9 cellular contexts compared by ENCODE assay signal in the genomic region with DNA sequence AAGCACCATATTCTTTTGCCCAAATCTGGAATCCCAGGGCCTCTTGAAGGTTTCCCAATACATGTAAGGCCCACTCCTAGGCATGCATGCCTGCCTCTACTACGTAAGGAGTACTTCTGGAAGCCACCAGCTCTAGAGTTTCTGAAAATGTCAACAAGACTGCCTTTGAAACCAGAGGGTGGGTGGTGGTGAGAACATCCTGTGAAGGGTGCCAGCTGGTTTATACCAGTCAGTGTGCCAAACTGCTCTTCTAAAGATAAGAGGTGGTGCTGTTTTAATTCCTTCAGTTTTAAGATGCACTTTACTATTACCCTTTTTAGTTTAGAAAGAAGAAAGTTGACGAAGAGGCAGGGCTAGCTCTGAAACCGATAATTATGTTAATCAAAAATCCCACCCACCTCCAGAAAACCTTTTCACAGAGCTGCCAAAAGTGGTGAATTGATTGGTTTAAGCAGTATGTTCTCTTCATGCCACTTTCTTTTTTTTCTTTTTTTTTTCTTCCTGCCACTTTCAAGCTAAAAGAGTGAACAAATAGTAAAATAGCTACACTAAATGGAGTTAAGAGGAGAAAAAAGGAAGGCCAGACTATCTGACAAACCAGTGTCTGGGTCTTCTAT. TPM values are rescaled to one million over a fixed set of nuclear protein-coding genes. Genes with fewer than 3 reads are reported as not detected.
DNase-seq lines count a peak whose midpoint lies in the region; ATAC-seq, FAIRE-seq and TF ChIP-seq lines count a peak whose summit lies in the region.
"Had no signal": no experiment of that assay in that cellular context is flagged by ENCODE, and none has a peak within 500 bp of the region (broad histone marks: within the 10 kb centered on the region; RNA-seq: fewer than 3 reads in every experiment).

No MANE protein-coding gene starts in this region.

- H3K4me3 ChIP-seq in GM23338: no peak overlapping the region

- no peaks in the 10 kb centered on the region for H3K79me2 ChIP-seq in GM23338 (replicated peaks; ENCODE audit: insufficient read depth)

- H3K4me2 ChIP-seq in GM23338: no peak overlapping the region

- H2AFZ ChIP-seq in GM23338: no peak overlapping the region

- peak; percentile 59 for DNase-seq in activated CD4-positive, alpha-beta T cell treated with anti-CD3 and anti-CD28 coated beads for 48 hours
- DNase-seq in stimulated activated CD8-positive, alpha-beta memory T cell treated with anti-CD3 and anti-CD28 coated beads, Interleukin-4, amount 100 ng/mL, for 48 hours: peak; percentile 43
- no peak for DNase-seq in GM19240 (ENCODE audit: insufficient read length, low spot score)
- DNase-seq in D721Med (ENCODE audit: insufficient read length, low spot score): no peak
- no peak for DNase-seq in GM23338 (ENCODE audit: low spot score)
- DNase-seq in CD14-positive monocyte (ENCODE audit: low spot score): no peak
- DNase-seq: stimulated activated naive B cell treated with anti-CD40 and anti-IgM and Interleukin-4, amounts not matched to agents 10 μg/mL and 1 μg/mL and 100 μg/mL, for 72 hours had no signal

- H4K20me1 ChIP-seq in GM23338 (replicated peaks; ENCODE audit: insufficient read depth): no peaks in the 10 kb centered on the region

- peak; percentile 68 for ATAC-seq in GM21737 (IDR thresholded peaks at IDR 0.05; ENCODE audit: unreplicated experiment)
- peak; percentile 23 for ATAC-seq in esophagus mucosa
- no peak for ATAC-seq in GM23338

- H3K27ac ChIP-seq in GM23338 (ENCODE audit: low read depth): no peak overlapping the region

- TF ChIP-seq CTCF in D721Med (IDR thresholded peaks at IDR 0.05; ENCODE audit: insufficient read depth, missing control alignments) (no peak), GM23338 (conservative IDR thresholded peaks at IDR 0.05; ENCODE audit: low read depth in 2 of 2) (no peak), CD14-positive monocyte (IDR thresholded peaks at IDR 0.05) (no peak)

- intact Hi-C loops in CD14-positive monocyte (cut with micrococcal nuclease): loop anchor here in 1 of 2 donors (10.0 kb wide), 1 partner anchor 74 kb away; the partner anchor contains the start of gene SGPP1

- H3K27me3 Mint-ChIP-seq in GM23338 (ENCODE audit: insufficient read depth, low read depth, poor library complexity) (no peaks in the 10 kb centered on the region), CD14-positive monocyte (ENCODE audit: low read depth in 3 of 3) (peaks cover 0 to 1% (median 0%) of the 10 kb centered on the region in 3 donors)
- H3K27me3 Mint-ChIP-seq: stimulated activated naive B cell treated with anti-CD40 and anti-IgM and Interleukin-4, amounts not matched to agents 10 μg/mL and 1 μg/mL and 100 μg/mL, for 72 hours had no signal

- H3K9me2 ChIP-seq in GM23338 (ENCODE audit: insufficient read depth): no peaks in the 10 kb centered on the region

- H3K9me3 Mint-ChIP-seq in GM23338 (no peaks in the 10 kb centered on the region), CD14-positive monocyte (no peaks in the 10 kb centered on the region)
- H3K9me3 Mint-ChIP-seq: stimulated activated naive B cell treated with anti-CD40 and anti-IgM and Interleukin-4, amounts not matched to agents 10 μg/mL and 1 μg/mL and 100 μg/mL, for 72 hours had no signal

- H3K27me3 ChIP-seq in GM23338 (ENCODE audit: insufficient read depth): no peaks in the 10 kb centered on the region

- no peaks in the 10 kb centered on the region for H3K4me1 ChIP-seq in GM23338 (ENCODE audit: insufficient read depth)

- FAIRE-seq in D721Med (lab: Jason Lieb, UNC): no peak

- H3K4me3 Mint-ChIP-seq in GM23338 (no peak overlapping the region), CD14-positive monocyte (no peak overlapping the region)
- H3K4me3 Mint-ChIP-seq: stimulated activated naive B cell treated with anti-CD40 and anti-IgM and Interleukin-4, amounts not matched to agents 10 μg/mL and 1 μg/mL and 100 μg/mL, for 72 hours had no signal

- no peaks in the 10 kb centered on the region for H3K36me3 ChIP-seq in GM23338 (ENCODE audit: insufficient read depth)

- no peaks in the 10 kb centered on the region for H3F3A ChIP-seq in GM23338 (replicated peaks; ENCODE audit: low read depth)

- H3K36me3 Mint-ChIP-seq in GM23338 (ENCODE audit: low read depth) (no peaks in the 10 kb centered on the region), CD14-positive monocyte (peaks cover 0 to 4% of the 10 kb centered on the region in 2 donors)

- H3K4me1 Mint-ChIP-seq in GM23338 (peaks cover 6% of the 10 kb centered on the region; the same call in 2 of the 3 replicates), CD14-positive monocyte (peaks cover under 1% of the 10 kb centered on the region)

- no peak overlapping the region for H3K27ac Mint-ChIP-seq in GM23338
- H3K27ac Mint-ChIP-seq in CD14-positive monocyte: peak overlapping the region in 1 of 7 donors; percentile 28
- H3K27ac Mint-ChIP-seq: stimulated activated naive B cell treated with anti-CD40 and anti-IgM and Interleukin-4, amounts not matched to agents 10 μg/mL and 1 μg/mL and 100 μg/mL, for 72 hours had no signal

TF ChIP-seq in GM23338, 12 proteins besides CTCF, POLR2A, EP300 and RAD21 (continues in another document):
- no peak for TF ChIP-seq JUNB (IDR thresholded peaks at IDR 0.05; ENCODE audit: unreplicated experiment)
- no peak for TF ChIP-seq CREB1 (CRISPR knock-in tag; IDR thresholded peaks at IDR 0.05; ENCODE audit: low read depth)
- no peak for TF ChIP-seq ZNF114 (CRISPR knock-in tag; IDR thresholded peaks at IDR 0.05)
- TF ChIP-seq POLR2AphosphoS5 (IDR thresholded peaks at IDR 0.05; ENCODE audit: low read depth): no peak
- TF ChIP-seq EZH2 (IDR thresholded peaks at IDR 0.05; ENCODE audit: low read depth, unreplicated experiment): no peak
- TF ChIP-seq ZNF462 (CRISPR knock-in tag; IDR thresholded peaks at IDR 0.05): no peak
- TF ChIP-seq STAT1 (IDR thresholded peaks at IDR 0.05; ENCODE audit: unreplicated experiment): no peak
- no peak for TF ChIP-seq NANOG (IDR thresholded peaks at IDR 0.05; ENCODE audit: borderline replicate concordance)
- TF ChIP-seq ZNF331 (CRISPR knock-in tag; IDR thresholded peaks at IDR 0.05; ENCODE audit: low read depth): no peak

RNA-seq across cellular contexts. Expression of gene WDR89, which starts 8.8 kb away (rescaled TPM):
- total RNA-seq in esophagus mucosa: 6.8 TPM
- 31.8 and 37.3 TPM in 2 replicates for total RNA-seq in GM23338 (2014; rRNA removed; shearing (Covaris generic))
- polyA plus RNA-seq in GM23338 (2016; fragmentation: Nextera tagmentation; extraction: Ambion mirVana) (17.4 and 21.5 TPM in 2 replicates), CD14-positive monocyte (1 to 10 TPM; 2.1 to 3.6 TPM)

Comparison
In these comparisons a context has a peak if more than half of its experiments do, and no peak if none do; other contexts are left out.
1. DNase-seq: peak in activated CD4-positive, alpha-beta T cell treated with anti-CD3 and anti-CD28 coated beads for 48 hours (single experiment) and stimulated activated CD8-positive, alpha-beta memory T cell treated with anti-CD3 and anti-CD28 coated beads, Interleukin-4, amount 100 ng/mL, for 48 hours (single experiment); none in GM19240 (single experiment), D721Med (single experiment), GM23338 (single experiment) and CD14-positive monocyte (single experiment).